In genomic region chr1:174989540-174990181, GRCh38 we compare ENCODE assay signal across 9 cellular contexts. TPM values are rescaled to one million over a fixed set of nuclear protein-coding genes. Genes with fewer than 3 reads are reported as not detected.
DNase-seq lines count a peak whose midpoint lies in the region; ATAC-seq, FAIRE-seq and TF ChIP-seq lines count a peak whose summit lies in the region.
"Had no signal": no experiment of that assay in that cellular context is flagged by ENCODE, and none has a peak within 500 bp of the region (broad histone marks: within the 10 kb centered on the region; RNA-seq: fewer than 3 reads in every experiment).

No MANE protein-coding gene starts in this region.

- WGBS in pancreas, 2 donors: 64 to 72% methylated on average over 5 of the region's 5 CpGs

- H3K27me3 ChIP-seq in CD4-positive, CD25-positive, alpha-beta regulatory T cell (ENCODE audit: control insufficient read depth, insufficient read depth, low read length): no peaks in the 10 kb centered on the region
- no peaks in the 10 kb centered on the region for H3K27me3 ChIP-seq in endocrine pancreas (ENCODE audit: control insufficient read depth, insufficient read depth, low read length)
- no peaks in the 10 kb centered on the region for H3K27me3 ChIP-seq in pancreas

- peaks cover 29 to 48% (median 39%) of the 10 kb centered on the region in 4 donors for H3K4me1 Mint-ChIP-seq in CD4-positive, CD25-positive, alpha-beta regulatory T cell

- ATAC-seq in CD4-positive, CD25-positive, alpha-beta regulatory T cell (ENCODE audit: low read depth in 2 of 2): no peak
- ATAC-seq in pancreas (peak in 3 of 4 donors; percentile 39 to 46 (median 46)), GM18909 (IDR thresholded peaks at IDR 0.05; ENCODE audit: poor library complexity, unreplicated experiment) (no peak), HG03139 (IDR thresholded peaks at IDR 0.05; ENCODE audit: unreplicated experiment) (no peak), HG02981 (IDR thresholded peaks at IDR 0.05; ENCODE audit: unreplicated experiment) (no peak)

- no peaks in the 10 kb centered on the region for H3K27me3 Mint-ChIP-seq in CD4-positive, CD25-positive, alpha-beta regulatory T cell

- H3K36me3 ChIP-seq in CD4-positive, CD25-positive, alpha-beta regulatory T cell (ENCODE audit: control insufficient read depth, insufficient read depth, low read length): peaks cover 20% of the 10 kb centered on the region
- H3K36me3 ChIP-seq in OCI-LY7 (ENCODE audit: insufficient read depth, low read length) (peaks cover 92% of the 10 kb centered on the region), endocrine pancreas (ENCODE audit: control insufficient read depth, insufficient read depth, low read length) (no peaks in the 10 kb centered on the region), pancreas (peaks cover 0 to 9% (median 0%) of the 10 kb centered on the region in 3 donors)

- no peak overlapping the region for H3K9ac ChIP-seq in endocrine pancreas (ENCODE audit: control insufficient read depth, insufficient read depth, low read length)

- intact Hi-C loops in OCI-LY7 (cut with micrococcal nuclease; ENCODE audit: unreplicated experiment) (no loop called here), pancreas (cut with DNase I) (loop anchor here in 2 of 3 donors (10.0 kb wide), 3 partner anchors 105 to 225 kb away; no protein-coding TSS in a partner anchor)

- POLR2A ChIA-PET in OCI-LY7 (lab: Charles Lee): interaction anchor here (0.6 to 1.6 kb wide), 7 partner anchors 9 to 250 kb away, joined by 3 to 5 read pairs (median 3); no protein-coding TSS in a partner anchor

- TF ChIP-seq CTCF in OCI-LY7 (conservative IDR thresholded peaks at IDR 0.05; ENCODE audit: low read length) (no peak), pancreas (IDR thresholded peaks at IDR 0.05) (no peak)

- peak overlapping the region; percentile 36 to 89 (median 87) for H3K4me3 Mint-ChIP-seq in CD4-positive, CD25-positive, alpha-beta regulatory T cell

- FAIRE-seq in pancreas (lab: Jason Lieb, UNC): no peak

- no peak overlapping the region for H2AFZ ChIP-seq in OCI-LY7 (ENCODE audit: low read length)

- peaks cover 17% of the 10 kb centered on the region for H3K4me1 ChIP-seq in CD4-positive, CD25-positive, alpha-beta regulatory T cell (ENCODE audit: control insufficient read depth, insufficient read depth, low read length, poor library complexity, severe bottlenecking)
- H3K4me1 ChIP-seq in OCI-LY7 (ENCODE audit: insufficient read depth, low read length, poor library complexity, severe bottlenecking) (peaks cover 28% of the 10 kb centered on the region), endocrine pancreas (ENCODE audit: control insufficient read depth, insufficient read depth, low read length) (no peaks in the 10 kb centered on the region), pancreas (no peaks in the 10 kb centered on the region)

- H3K4me3 ChIP-seq in CD4-positive, CD25-positive, alpha-beta regulatory T cell (ENCODE audit: low read depth, low read length): peak overlapping the region; percentile 90
- H3K4me3 ChIP-seq in OCI-LY7 (ENCODE audit: low read depth, low read length, poor library complexity, severe bottlenecking): peak overlapping the region; percentile 53
- H3K4me3 ChIP-seq in endocrine pancreas (ENCODE audit: control insufficient read depth, insufficient read depth, low read length): peak overlapping the region; percentile 94
- peak overlapping the region in 1 of 4 donors; percentile 40 for H3K4me3 ChIP-seq in pancreas

- peak overlapping the region; percentile 66 for H3K27ac ChIP-seq in CD4-positive, CD25-positive, alpha-beta regulatory T cell (ENCODE audit: insufficient read depth, low read length, poor library complexity, severe bottlenecking)
- H3K27ac ChIP-seq in OCI-LY7 (ENCODE audit: low read depth, low read length, poor library complexity, severe bottlenecking) (peak overlapping the region; percentile 44), pancreas (peak overlapping the region in 2 of 4 donors; percentile 74 to 79)

- H4K20me1 ChIP-seq in OCI-LY7 (ENCODE audit: insufficient read depth, low read length): no peaks in the 10 kb centered on the region

- DNase-seq in CD4-positive, CD25-positive, alpha-beta regulatory T cell: no peak
- DNase-seq in OCI-LY7 (ENCODE audit: low spot score): no peak
- DNase-seq in pancreas: no peak
- DNase-seq in SKM-1 (lab: John Stamatoyannopoulos, UW; ENCODE audit: unreplicated experiment): no peak
- DNase-seq: retina had no signal

- H3K36me3 Mint-ChIP-seq in CD4-positive, CD25-positive, alpha-beta regulatory T cell: peaks cover 32% of the 10 kb centered on the region

- BruUV-seq in OCI-LY7 (replicated peaks; lab: Mats Ljungman, UMichigan): no TSS peak

- H3K9me3 Mint-ChIP-seq in CD4-positive, CD25-positive, alpha-beta regulatory T cell: no peaks in the 10 kb centered on the region

- no peaks in the 10 kb centered on the region for H3K79me2 ChIP-seq in OCI-LY7 (ENCODE audit: insufficient read depth, low read depth, low read length)

- peak overlapping the region; percentile 91 to 96 (median 96) for H3K27ac Mint-ChIP-seq in CD4-positive, CD25-positive, alpha-beta regulatory T cell

- H3K9me2 ChIP-seq in OCI-LY7 (ENCODE audit: insufficient read depth, low read length): no peaks in the 10 kb centered on the region

- peak overlapping the region; percentile 74 for H3K4me2 ChIP-seq in OCI-LY7 (ENCODE audit: low read length)

- H3K9me3 ChIP-seq in CD4-positive, CD25-positive, alpha-beta regulatory T cell (ENCODE audit: control insufficient read depth in 2 of 2, low read length in 2 of 2): no peaks in the 10 kb centered on the region
- no peaks in the 10 kb centered on the region for H3K9me3 ChIP-seq in OCI-LY7 (ENCODE audit: low read length)
- no peaks in the 10 kb centered on the region for H3K9me3 ChIP-seq in endocrine pancreas (ENCODE audit: control insufficient read depth, low read length)
- H3K9me3 ChIP-seq in pancreas: no peaks in the 10 kb centered on the region

- CTCF ChIA-PET in OCI-LY7 (lab: Charles Lee; ENCODE audit: unreplicated experiment): interaction anchor here (0.5 kb wide), 1 partner anchor 895 kb away, joined by 3 read pairs; no protein-coding TSS in a partner anchor

RNA-seq across cellular contexts. Expression of gene CACYBP, which starts 10.1 kb away (rescaled TPM):
- total RNA-seq in CD4-positive, CD25-positive, alpha-beta regulatory T cell: 88.1 TPM
- polyA plus RNA-seq in CD4-positive, CD25-positive, alpha-beta regulatory T cell: 100 to 1,000 TPM; 153 to 217 (median 186) TPM
- 473 and 1,119 TPM in 2 replicates for total RNA-seq in OCI-LY7 (2014; rRNA removed; shearing (Covaris generic))
- total RNA-seq in OCI-LY7 (2022): 332 and 343 TPM in 2 replicates
- 10 to 100 TPM; 23.0 to 35.2 (median 25.7) TPM for total RNA-seq in pancreas
- 10 to 100 TPM; 14.0 to 34.7 TPM for polyA plus RNA-seq in pancreas

RNA-seq across cellular contexts. Expression of gene MRPS14, which starts 33.6 kb away (rescaled TPM):
- total RNA-seq in CD4-positive, CD25-positive, alpha-beta regulatory T cell: 15.2 TPM
- polyA plus RNA-seq in CD4-positive, CD25-positive, alpha-beta regulatory T cell: 10 to 100 TPM; 60.3 to 83.8 (median 75.2) TPM
- total RNA-seq in OCI-LY7 (2014; rRNA removed; shearing (Covaris generic)): 35.5 and 43.7 TPM in 2 replicates
- total RNA-seq in OCI-LY7 (2022) (47.1 and 49.6 TPM in 2 replicates), pancreas (10 to 100 TPM in 5 of 6 donors, 1 to 10 TPM in 1; 9.9 to 19.9 (median 15.6) TPM)
- polyA plus RNA-seq in pancreas: 10 to 100 TPM in 1 of 2 donors, 1 to 10 TPM in 1; 6.8 to 16.2 TPM

Comparison
In these comparisons a context has a peak if more than half of its experiments do, and no peak if none do; other contexts are left out.
1. ATAC-seq: peak in pancreas (3 of 4); none in CD4-positive, CD25-positive, alpha-beta regulatory T cell (0 of 2), GM18909 (single experiment), HG03139 (single experiment) and HG02981 (single experiment).